ENCODE assay signal across 28 cellular contexts in genomic region chr1:19067912-19068638, GRCh38.
A peak's percentile ranks its signal among the peaks of the same experiment; 100 is the strongest.
DNase-seq lines count a peak whose midpoint lies in the region; ATAC-seq and TF ChIP-seq lines count a peak whose summit lies in the region.
"Had no signal": no experiment of that assay in that cellular context is flagged by ENCODE, and none has a peak within 500 bp of the region (broad histone marks: within the 10 kb centered on the region; RNA-seq: fewer than 3 reads in every experiment).

No MANE protein-coding gene starts in this region.

- H3K9me3 Mint-ChIP-seq in activated T-cell treated with anti-CD3 and anti-CD28 coated beads, Interleukin-2, amount 50 U/mL, for 24 hours = no peaks in the 10 kb centered on the region
- no peaks in the 10 kb centered on the region for H3K9me3 Mint-ChIP-seq in type B pancreatic cell
- H3K9me3 Mint-ChIP-seq: CD8-positive, alpha-beta T cell; T-helper 2 cell treated with Interferon-gamma antibody and Interleukin-4, amounts not matched to agents 5 μg/mL and 100 μg/mL, for 36 hours had no signal

- no peaks in the 10 kb centered on the region for H3K9me3 ChIP-seq in liver (ENCODE audit: control insufficient read depth in 4 of 4, low read length in 3 of 4)
- no peaks in the 10 kb centered on the region for H3K9me3 ChIP-seq in Karpas-422 (ENCODE audit: low read length)
- H3K9me3 ChIP-seq: ascending aorta, esophagus muscularis mucosa, left lung, neutrophil, psoas muscle, upper lobe of right lung had no signal

- H3K27me3 Mint-ChIP-seq in activated T-cell treated with anti-CD3 and anti-CD28 coated beads, Interleukin-2, amount 50 U/mL, for 24 hours = no peaks in the 10 kb centered on the region
- no peaks in the 10 kb centered on the region for H3K27me3 Mint-ChIP-seq in type B pancreatic cell
- H3K27me3 Mint-ChIP-seq: activated CD4-positive, alpha-beta T cell treated with anti-CD3 and anti-CD28 coated beads for 36 hours had no signal

- DNase-seq in activated T-cell treated with anti-CD3 and anti-CD28 coated beads, Interleukin-2, amount 50 U/mL, for 24 hours = no peak
- no peak for DNase-seq in activated T-cell treated with anti-CD3 and anti-CD28 coated beads, Interleukin-2, amount 50 U/mL, for 1 hour
- DNase-seq in RWPE1 (ENCODE audit: low spot score) (no peak), type B pancreatic cell (ENCODE audit: extremely low spot score, unreplicated experiment) (no peak), HPDE6-E6E7 (ENCODE audit: extremely low spot score) (no peak), Karpas-422 (no peak)
- DNase-seq: activated CD4-positive, alpha-beta T cell treated with anti-CD3 and anti-CD28 coated beads for 36 hours; activated CD8-positive, alpha-beta memory T cell treated with anti-CD3 and anti-CD28 coated beads for 24 hours; activated effector memory CD4-positive, alpha-beta T cell treated with Interleukin-2 at 50 U/mL for 16 hours; activated T-cell treated with anti-CD3 and anti-CD28 coated beads for 4 hours; CD8-positive, alpha-beta T cell; central memory CD4-positive, alpha-beta T cell; dermis blood vessel endothelial cell; foreskin fibroblast; GOT3; left lung; NCI-H1436; NCI-H2081 treated with DMSO at 0.1 percent for 48 hours; NCI-H2227 treated with DMSO at 0.1 percent for 48 hours; psoas muscle; stimulated activated CD4-positive, alpha-beta T cell treated with anti-CD3 and anti-CD28 coated beads, Interleukin-4, amount 100 ng/mL, for 4 hours; upper lobe of right lung had no signal

- H3K27ac Mint-ChIP-seq in activated T-cell treated with anti-CD3 and anti-CD28 coated beads, Interleukin-2, amount 50 U/mL, for 24 hours = peak overlapping the region; percentile 47
- H3K27ac Mint-ChIP-seq in type B pancreatic cell = peak overlapping the region; percentile 29
- H3K27ac Mint-ChIP-seq: activated CD4-positive, alpha-beta T cell treated with anti-CD3 and anti-CD28 coated beads for 36 hours; CD8-positive, alpha-beta T cell; T-helper 2 cell treated with Interferon-gamma antibody and Interleukin-4, amounts not matched to agents 5 μg/mL and 100 μg/mL, for 36 hours had no signal

- H3K27ac ChIP-seq in RWPE1 (peak overlapping the region; percentile 85), liver (ENCODE audit: low read depth in 1 of 2, low read length in 2 of 2) (peak overlapping the region; percentile 82 to 95), Karpas-422 (ENCODE audit: low read length) (no peak overlapping the region)
- H3K27ac ChIP-seq: ascending aorta, esophagus muscularis mucosa, left lung, neutrophil, psoas muscle, upper lobe of right lung had no signal

- POLR2A ChIA-PET in RWPE1 (lab: Yijun Ruan, JAX; ENCODE audit: low non-redundant PET) = no interaction called here

- CTCF ChIA-PET in RWPE1 (lab: Yijun Ruan, JAX) = interaction anchor here (0.8 kb wide), 1 partner anchor 184 kb away, joined by 3 read pairs; no protein-coding TSS in a partner anchor

- H3K79me2 ChIP-seq in Karpas-422 (ENCODE audit: low read length) = no peaks in the 10 kb centered on the region

- H3K4me3 ChIP-seq in liver (ENCODE audit: low read depth in 1 of 3, low read length in 3 of 3) (no peak overlapping the region), Karpas-422 (ENCODE audit: low read length) (no peak overlapping the region)
- H3K4me3 ChIP-seq: ascending aorta, esophagus muscularis mucosa, left lung, psoas muscle, upper lobe of right lung had no signal

- no peaks in the 10 kb centered on the region for H3K9me2 ChIP-seq in Karpas-422 (replicated peaks; ENCODE audit: insufficient read depth, low read length)

- H3K36me3 ChIP-seq in liver (ENCODE audit: control insufficient read depth in 4 of 4, insufficient read depth in 3 of 4, low read depth in 1 of 4, low read length in 3 of 4) (no peaks in the 10 kb centered on the region), Karpas-422 (ENCODE audit: insufficient read depth, low read length) (no peaks in the 10 kb centered on the region)
- H3K36me3 ChIP-seq: upper lobe of right lung had no signal

- no peak overlapping the region for H3K4me2 ChIP-seq in Karpas-422 (ENCODE audit: low read depth, low read length, poor library complexity, severe bottlenecking)

- H4K20me1 ChIP-seq in Karpas-422 (ENCODE audit: insufficient read depth, low read depth, low read length) = no peaks in the 10 kb centered on the region

- H3K9ac ChIP-seq in liver (ENCODE audit: low read depth in 1 of 2, low read length in 2 of 2) (no peak overlapping the region), Karpas-422 (ENCODE audit: low read length) (no peak overlapping the region)

- peaks cover 26% of the 10 kb centered on the region for H3K4me1 Mint-ChIP-seq in activated T-cell treated with anti-CD3 and anti-CD28 coated beads, Interleukin-2, amount 50 U/mL, for 24 hours (ENCODE audit: low read depth)
- H3K4me1 Mint-ChIP-seq in type B pancreatic cell (ENCODE audit: unreplicated experiment) = no peaks in the 10 kb centered on the region

- WGBS in liver = 23% methylated on average over 14 of the region's 14 CpGs

- ATAC-seq in GM21737 (IDR thresholded peaks at IDR 0.05; ENCODE audit: unreplicated experiment) = no peak
- ATAC-seq: activated CD4-positive, alpha-beta T cell treated with anti-CD3 and anti-CD28 coated beads for 36 hours; CD8-positive, alpha-beta T cell had no signal

- H3K4me1 ChIP-seq in liver (ENCODE audit: control insufficient read depth in 4 of 4, insufficient read depth in 4 of 4, low read length in 3 of 4) = peaks cover 22 to 73% (median 54%) of the 10 kb centered on the region in 4 donors
- no peaks in the 10 kb centered on the region for H3K4me1 ChIP-seq in Karpas-422 (ENCODE audit: low read length)

- TF ChIP-seq CTCF in RWPE1 (conservative IDR thresholded peaks at IDR 0.05; ENCODE audit: low read depth) = no peak
- TF ChIP-seq CTCF in liver (IDR thresholded peaks at IDR 0.05; ENCODE audit: low read depth, low read length, missing input control) = no peak
- TF ChIP-seq CTCF in type B pancreatic cell (conservative IDR thresholded peaks at IDR 0.05) = no peak

- no peak for TF ChIP-seq RAD21 in liver (IDR thresholded peaks at IDR 0.05)

- no peak overlapping the region for H2AFZ ChIP-seq in Karpas-422 (ENCODE audit: low read length)

- H3K27me3 ChIP-seq in liver (ENCODE audit: control insufficient read depth in 4 of 4, insufficient read depth in 4 of 4, low read length in 3 of 4) (no peaks in the 10 kb centered on the region), Karpas-422 (ENCODE audit: low read length) (no peaks in the 10 kb centered on the region)
- H3K27me3 ChIP-seq: ascending aorta, left lung, neutrophil, upper lobe of right lung had no signal

- peaks cover 12% of the 10 kb centered on the region for H3K36me3 Mint-ChIP-seq in activated T-cell treated with anti-CD3 and anti-CD28 coated beads, Interleukin-2, amount 50 U/mL, for 24 hours (ENCODE audit: low read depth)
- H3K36me3 Mint-ChIP-seq in type B pancreatic cell = peaks cover 3% of the 10 kb centered on the region

- no peak overlapping the region for H3K4me3 Mint-ChIP-seq in activated T-cell treated with anti-CD3 and anti-CD28 coated beads, Interleukin-2, amount 50 U/mL, for 24 hours
- H3K4me3 Mint-ChIP-seq in type B pancreatic cell = no peak overlapping the region
- H3K4me3 Mint-ChIP-seq: activated CD4-positive, alpha-beta T cell treated with anti-CD3 and anti-CD28 coated beads for 36 hours; CD8-positive, alpha-beta T cell; T-helper 2 cell treated with Interferon-gamma antibody and Interleukin-4, amounts not matched to agents 5 μg/mL and 100 μg/mL, for 36 hours had no signal

TF ChIP-seq in liver, 16 proteins besides CTCF, POLR2A, EP300 and RAD21:
- no peak for TF ChIP-seq ZBTB33 (IDR thresholded peaks at IDR 0.05)
- TF ChIP-seq HNF4G (IDR thresholded peaks at IDR 0.05) = peak; percentile 16
